In the genomic region with DNA sequence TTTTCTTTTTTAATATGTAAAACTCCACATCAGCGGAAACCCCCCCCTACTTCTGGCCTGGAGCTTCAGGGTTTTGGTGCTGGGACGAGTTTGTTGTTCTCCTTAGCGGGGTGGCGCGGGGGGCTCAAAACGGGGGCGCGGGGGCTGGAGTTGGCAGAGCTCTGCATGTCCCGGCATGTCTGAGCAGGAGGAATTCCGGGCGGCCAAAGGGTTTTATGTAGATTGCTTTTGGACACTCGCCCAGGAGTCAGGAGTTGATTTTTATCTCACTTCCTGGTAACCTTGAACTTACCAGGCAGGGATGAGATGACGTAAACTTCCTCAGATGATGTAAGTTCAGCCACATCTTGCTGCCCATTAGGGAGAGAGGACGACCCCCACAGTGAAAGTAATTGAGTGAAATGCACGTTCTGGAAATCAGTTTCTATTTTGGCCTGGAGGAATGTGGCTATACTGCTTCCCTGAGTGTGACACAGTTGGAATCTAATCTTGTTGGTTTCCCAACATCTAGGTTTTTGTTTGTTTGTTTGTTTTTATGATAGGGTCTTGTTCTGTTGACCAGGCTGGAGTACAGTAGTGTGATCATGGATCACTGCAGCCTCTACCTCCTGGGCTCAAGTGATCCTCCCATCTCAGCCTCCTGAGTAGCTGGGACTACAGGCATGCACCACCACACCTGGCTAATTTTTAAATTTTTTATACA, we compare ENCODE assay signal across 8 cellular contexts.
DNase-seq lines count a peak whose midpoint lies in the region; ATAC-seq and FAIRE-seq lines count a peak whose summit lies in the region.

No MANE protein-coding gene starts in this region.

- H3K27ac ChIP-seq in BLaER1 treated with 17β-estradiol and CSF1 and Interleukin-3, amounts not matched to agents 10 nM and 100 nM: peak overlapping the region; percentile 68 to 85 (median 80)
- H3K27ac ChIP-seq in epithelial cell of prostate: peak overlapping the region; percentile 93

- H3K4me3 ChIP-seq in BLaER1 treated with 17β-estradiol and CSF1 and Interleukin-3, amounts not matched to agents 10 nM and 100 nM: peak overlapping the region in 1 of 10 experiments; percentile 41; a peak in 3 of 20 replicates
- H3K4me3 ChIP-seq in mucosa of stomach (ENCODE audit: low read length): no peak overlapping the region

- peaks cover 35% of the 10 kb centered on the region for H3K36me3 Mint-ChIP-seq in effector memory CD8-positive, alpha-beta T cell (ENCODE audit: insufficient read depth)

- H3K27me3 Mint-ChIP-seq in effector memory CD8-positive, alpha-beta T cell: no peaks in the 10 kb centered on the region

- H4K20me1 ChIP-seq in BLaER1 treated with 17β-estradiol and CSF1 and Interleukin-3, amounts not matched to agents 10 nM and 100 nM: no peaks in the 10 kb centered on the region

- no peak for ATAC-seq in effector memory CD8-positive, alpha-beta T cell (replicated peaks)

- peak overlapping the region; percentile 30 to 71 (median 66); a peak in 21 of 22 replicates for H3K9ac ChIP-seq in BLaER1 treated with 17β-estradiol and CSF1 and Interleukin-3, amounts not matched to agents 10 nM and 100 nM
- peak overlapping the region; percentile 64 for H3K9ac ChIP-seq in mucosa of stomach (ENCODE audit: low read length)

- H3K27ac Mint-ChIP-seq in effector memory CD8-positive, alpha-beta T cell: no peak overlapping the region

- H3K4me3 Mint-ChIP-seq in effector memory CD8-positive, alpha-beta T cell: no peak overlapping the region

- H3K9me3 ChIP-seq in BLaER1 treated with 17β-estradiol and CSF1 and Interleukin-3, amounts not matched to agents 10 nM and 100 nM (replicated peaks in 1 of 11): peaks cover 8 to 15% (median 12%) of the 10 kb centered on the region in 11 experiments; a peak in 18 of 22 replicates
- no peaks in the 10 kb centered on the region for H3K9me3 ChIP-seq in mucosa of stomach (ENCODE audit: control insufficient read depth, low read length)

- no peaks in the 10 kb centered on the region for H3K4me1 Mint-ChIP-seq in effector memory CD8-positive, alpha-beta T cell (ENCODE audit: low read depth in 2 of 2)

- DNase-seq in HTR-8/SVneo (ENCODE audit: insufficient read length, low spot score): peak; percentile 97
- DNase-seq in SHP77 treated with DMSO at 0.1 percent for 48 hours (lab: John Stamatoyannopoulos, UW): peak; percentile 75
- DNase-seq in epithelial cell of prostate (ENCODE audit: low read depth, low spot score): peak; percentile 95
- DNase-seq in GOT3 (lab: John Stamatoyannopoulos, UW): no peak
- no peak for DNase-seq in activated T-cell treated with anti-CD3 and anti-CD28 coated beads for 4 hours
- DNase-seq in effector memory CD8-positive, alpha-beta T cell: no peak

- no peaks in the 10 kb centered on the region for H3K9me3 Mint-ChIP-seq in effector memory CD8-positive, alpha-beta T cell

- peak; percentile 81 for FAIRE-seq in HTR-8/SVneo (lab: Jason Lieb, UNC)

- H3K36me3 ChIP-seq in BLaER1 treated with 17β-estradiol and CSF1 and Interleukin-3, amounts not matched to agents 10 nM and 100 nM: peaks cover 0 to 81% (median 19%) of the 10 kb centered on the region in 11 experiments; a peak in 15 of 22 replicates
- no peaks in the 10 kb centered on the region for H3K36me3 ChIP-seq in mucosa of stomach (ENCODE audit: control insufficient read depth, insufficient read depth, low read length)

- H3K27me3 ChIP-seq in BLaER1 treated with 17β-estradiol and CSF1 and Interleukin-3, amounts not matched to agents 10 nM and 100 nM: no peaks in the 10 kb centered on the region
- no peaks in the 10 kb centered on the region for H3K27me3 ChIP-seq in mucosa of stomach (ENCODE audit: control insufficient read depth, insufficient read depth, low read length)

- H3K4me1 ChIP-seq in BLaER1 treated with 17β-estradiol and CSF1 and Interleukin-3, amounts not matched to agents 10 nM and 100 nM: peaks cover 27 to 88% (median 40%) of the 10 kb centered on the region in 10 experiments
- peaks cover 20% of the 10 kb centered on the region for H3K4me1 ChIP-seq in mucosa of stomach (ENCODE audit: control insufficient read depth, insufficient read depth, low read length)

- H3K4me2 ChIP-seq in BLaER1 treated with 17β-estradiol and CSF1 and Interleukin-3, amounts not matched to agents 10 nM and 100 nM: peak overlapping the region; percentile 62 to 84 (median 75)

Comparison
In these comparisons a context has a peak if more than half of its experiments do, and no peak if none do; other contexts are left out.
1. DNase-seq: peak in HTR-8/SVneo (single experiment), SHP77 treated with DMSO at 0.1 percent for 48 hours (single experiment) and epithelial cell of prostate (single experiment); none in GOT3 (single experiment), activated T-cell treated with anti-CD3 and anti-CD28 coated beads for 4 hours (single experiment) and effector memory CD8-positive, alpha-beta T cell (0 of 3).